ENCODE assay signal across 14 cellular contexts in genomic region chr13:27971776-27972618, GRCh38. TPM values are rescaled to one million over a fixed set of nuclear protein-coding genes. Genes with fewer than 3 reads are reported as not detected.
"Had no signal": no experiment of that assay in that cellular context is flagged by ENCODE, and none has a peak within 500 bp of the region (broad histone marks: within the 10 kb centered on the region; RNA-seq: fewer than 3 reads in every experiment).

No MANE protein-coding gene starts in this region.

- H3K4me2 ChIP-seq: SK-N-SH had no signal

- H3K36me3 ChIP-seq: esophagus muscularis mucosa, pancreas, tibial artery, WERI-Rb-1 had no signal

- H3K9me3 ChIP-seq: esophagus muscularis mucosa, mucosa of descending colon, pancreas, SK-N-SH, tibial artery had no signal

- H3K4me1 ChIP-seq: pancreas had no signal

- DNase-seq: activated CD4-positive, alpha-beta T cell treated with anti-CD3 and anti-CD28 coated beads for 36 hours; activated CD8-positive, alpha-beta T cell treated with anti-CD3 and anti-CD28 coated beads, Interleukin-2, amount 10 ng/mL, durations not matched to agents 7 days and 5 days; pancreas; T-helper 1 cell; WERI-Rb-1 had no signal

- H3K4me3 ChIP-seq: esophagus muscularis mucosa, mucosa of descending colon, pancreas, tibial artery had no signal

- H3K27ac ChIP-seq: esophagus muscularis mucosa, pancreas, tibial artery, WERI-Rb-1 had no signal

RNA-seq across cellular contexts. Expression of gene CDX2, which starts 2.9 kb away (rescaled TPM):
- total RNA-seq: activated CD4-positive, alpha-beta T cell treated with anti-CD3 and anti-CD28 coated beads for 36 hours; activated CD8-positive, alpha-beta T cell treated with anti-CD3 and anti-CD28 coated beads, Interleukin-2, amount 10 ng/mL, durations not matched to agents 7 days and 5 days; endodermal cell; fibroblast of villous mesenchyme; lung microvascular endothelial cell; natural killer cell treated with Interleukin-12 subunit alpha and Interleukin-12 subunit beta and Interleukin-15 and Interleukin-18, amount 100 ng/mL, for 72 hours; skeletal muscle tissue had no signal

RNA-seq across cellular contexts. Expression of gene URAD, which starts 16.5 kb away (rescaled TPM):
- total RNA-seq: activated CD4-positive, alpha-beta T cell treated with anti-CD3 and anti-CD28 coated beads for 36 hours; activated CD8-positive, alpha-beta T cell treated with anti-CD3 and anti-CD28 coated beads, Interleukin-2, amount 10 ng/mL, durations not matched to agents 7 days and 5 days; endodermal cell; esophagus muscularis mucosa; fibroblast of villous mesenchyme; lung microvascular endothelial cell; natural killer cell treated with Interleukin-12 subunit alpha and Interleukin-12 subunit beta and Interleukin-15 and Interleukin-18, amount 100 ng/mL, for 72 hours; pancreas; skeletal muscle tissue had no signal

RNA-seq across cellular contexts. Expression of gene PDX1, which starts 52.2 kb away (rescaled TPM):
- total RNA-seq: activated CD4-positive, alpha-beta T cell treated with anti-CD3 and anti-CD28 coated beads for 36 hours; activated CD8-positive, alpha-beta T cell treated with anti-CD3 and anti-CD28 coated beads, Interleukin-2, amount 10 ng/mL, durations not matched to agents 7 days and 5 days; endodermal cell; esophagus muscularis mucosa; fibroblast of villous mesenchyme; lung microvascular endothelial cell; natural killer cell treated with Interleukin-12 subunit alpha and Interleukin-12 subunit beta and Interleukin-15 and Interleukin-18, amount 100 ng/mL, for 72 hours; skeletal muscle tissue had no signal
